In genomic region chr15:74614744-74615312, GRCh38 we compare ENCODE assay signal across 8 cellular contexts. TPM values are rescaled to one million over a fixed set of nuclear protein-coding genes. Genes with fewer than 3 reads are reported as not detected.
A peak's percentile ranks its signal among the peaks of the same experiment; 100 is the strongest.
DNase-seq lines count a peak whose midpoint lies in the region; ATAC-seq and TF ChIP-seq lines count a peak whose summit lies in the region.

No MANE protein-coding gene starts in this region.

- peak; percentile 10 for TF ChIP-seq POLR2A in GM18526 (IDR thresholded peaks at IDR 0.05; ENCODE audit: extremely low read depth, insufficient read length)

- H3K4me3 ChIP-seq in mucosa of stomach (ENCODE audit: low read length): peak overlapping the region; percentile 60

- H3K36me3 ChIP-seq in mucosa of stomach (ENCODE audit: control insufficient read depth, insufficient read depth, low read length): no peaks in the 10 kb centered on the region

- peak; percentile 46 for ATAC-seq in HG03066 (IDR thresholded peaks at IDR 0.05; ENCODE audit: low read depth, unreplicated experiment)

- peak overlapping the region; percentile 100 for H3K9ac ChIP-seq in mucosa of stomach (ENCODE audit: low read length)

- peak; percentile 61 for DNase-seq in A172 (ENCODE audit: low spot score)
- peak; percentile 67 to 81 for DNase-seq in NOMO-1 (lab: John Stamatoyannopoulos, UW; ENCODE audit: unreplicated experiment in 2 of 2)
- peak; percentile 54 for DNase-seq in activated CD8-positive, alpha-beta memory T cell treated with anti-CD3 and anti-CD28 coated beads, Interleukin-2, amount 50 U/mL, for 24 hours (ENCODE audit: extremely low read depth)
- DNase-seq in epidermal melanocyte (ENCODE audit: insufficient read length, low spot score): peak; percentile 95
- DNase-seq in stimulated activated CD8-positive, alpha-beta memory T cell treated with anti-CD3 and anti-CD28 coated beads, Interleukin-7, amount 100 ng/mL, for 1 hour (ENCODE audit: low read depth in 2 of 2): peak; percentile 79 to 83

- H3K9me3 ChIP-seq in mucosa of stomach (ENCODE audit: control insufficient read depth, low read length): no peaks in the 10 kb centered on the region

- H3K27me3 ChIP-seq in mucosa of stomach (ENCODE audit: control insufficient read depth, insufficient read depth, low read length): no peaks in the 10 kb centered on the region

- peaks cover 27% of the 10 kb centered on the region for H3K4me1 ChIP-seq in mucosa of stomach (ENCODE audit: control insufficient read depth, insufficient read depth, low read length)

RNA-seq across cellular contexts. Expression of gene CLK3, which starts 0.8 kb away (rescaled TPM):
- 31.9 and 40.0 TPM in 2 replicates for total RNA-seq in A172 (2014; rRNA removed; shearing (Covaris generic))

Comparison
In these comparisons a context has a peak if more than half of its experiments do, and no peak if none do; other contexts are left out.
1. Peak in every context shown above with its lines: DNase-seq, ATAC-seq and H3K4me3 ChIP-seq.